Comparison of ENCODE assay signal across 20 cellular contexts in genomic region chr1:222384536-222384935, GRCh38.
DNase-seq lines count a peak whose midpoint lies in the region; ATAC-seq and TF ChIP-seq lines count a peak whose summit lies in the region.
"Had no signal": no experiment of that assay in that cellular context is flagged by ENCODE, and none has a peak within 500 bp of the region (broad histone marks: within the 10 kb centered on the region; RNA-seq: fewer than 3 reads in every experiment).

No MANE protein-coding gene starts in this region.

- no peaks in the 10 kb centered on the region for H3K36me3 ChIP-seq in esophagus muscularis mucosa
- H3K36me3 ChIP-seq in mesenchymal stem cell (ENCODE audit: control insufficient read depth in 1 of 2, insufficient read depth in 2 of 2, low read depth in 1 of 2, low read length in 2 of 2): no peaks in the 10 kb centered on the region
- H3K36me3 ChIP-seq: BLaER1, HAP-1 had no signal

- no peak for TF ChIP-seq EP300 in esophagus muscularis mucosa (IDR thresholded peaks at IDR 0.05)

- TF ChIP-seq CTCF in esophagus muscularis mucosa (IDR thresholded peaks at IDR 0.05): no peak

- H2BK120ac ChIP-seq in mesenchymal stem cell (ENCODE audit: low read depth, low read length): no peak overlapping the region

- H2BK15ac ChIP-seq in mesenchymal stem cell (ENCODE audit: low read depth, poor library complexity, severe bottlenecking): no peak overlapping the region

- H2AK5ac ChIP-seq in mesenchymal stem cell (ENCODE audit: low read length, severe bottlenecking): no peak overlapping the region

- H3K27ac ChIP-seq in esophagus muscularis mucosa (replicated peaks in 1 of 4) (no peak overlapping the region), mesenchymal stem cell (ENCODE audit: low read length, poor library complexity, severe bottlenecking) (no peak overlapping the region)
- H3K27ac ChIP-seq: 22Rv1, BLaER1, C4-2B had no signal

- H3K4me3 ChIP-seq in esophagus muscularis mucosa (no peak overlapping the region), mesenchymal stem cell (ENCODE audit: insufficient read depth in 1 of 2, low read depth in 1 of 2, low read length in 2 of 2) (no peak overlapping the region)
- H3K4me3 ChIP-seq: BLaER1, GM12878, HAP-1 had no signal

- no peak overlapping the region for H3K23ac ChIP-seq in mesenchymal stem cell (ENCODE audit: low read length in 2 of 2)

- no peak overlapping the region for H3K4ac ChIP-seq in mesenchymal stem cell (ENCODE audit: low read depth in 1 of 2, low read length in 2 of 2)

- H3K9me3 ChIP-seq in esophagus muscularis mucosa (no peaks in the 10 kb centered on the region), mesenchymal stem cell (ENCODE audit: control insufficient read depth, low read length) (no peaks in the 10 kb centered on the region)
- H3K9me3 ChIP-seq: Caco-2, HAP-1 had no signal

- TF ChIP-seq POLR2A in esophagus muscularis mucosa (IDR thresholded peaks at IDR 0.05; ENCODE audit: low read depth): no peak

- ATAC-seq in HG03280 (IDR thresholded peaks at IDR 0.05; ENCODE audit: unreplicated experiment): no peak
- ATAC-seq: CD8-positive, alpha-beta T cell; GM12878 had no signal

- no peak overlapping the region for H2AFZ ChIP-seq in mesenchymal stem cell (ENCODE audit: low read depth, low read length)

- no peak overlapping the region for H2BK12ac ChIP-seq in mesenchymal stem cell (ENCODE audit: low read length in 2 of 2)

- intact Hi-C loops in esophagus muscularis mucosa (cut with DNase I): no loop called here

- H4K8ac ChIP-seq in mesenchymal stem cell (ENCODE audit: low read length): no peak overlapping the region

- H3K9ac ChIP-seq in mesenchymal stem cell (ENCODE audit: low read length): peak overlapping the region; percentile 49
- H3K9ac ChIP-seq: BLaER1 had no signal

- H3K27me3 ChIP-seq in esophagus muscularis mucosa (no peaks in the 10 kb centered on the region), mesenchymal stem cell (ENCODE audit: control insufficient read depth in 1 of 2, insufficient read depth in 1 of 2, low read length in 2 of 2) (no peaks in the 10 kb centered on the region)
- H3K27me3 ChIP-seq: BLaER1 had no signal

- no peak overlapping the region for H3K4me2 ChIP-seq in mesenchymal stem cell (ENCODE audit: low read length, poor library complexity, severe bottlenecking)
- H3K4me2 ChIP-seq: BLaER1 had no signal

- DNase-seq in EH (ENCODE audit: low read depth) (peak; percentile 22), esophagus muscularis mucosa (ENCODE audit: extremely low spot score) (peak; percentile 4), mesenchymal stem cell (no peak), HPDE6-E6E7 (ENCODE audit: extremely low spot score) (no peak)
- no peak for DNase-seq in activated T-cell treated with anti-CD3 and anti-CD28 coated beads, Interleukin-2, amount 50 U/mL, for 1 hour
- DNase-seq: Caco-2; CD4-positive, CD25-positive, alpha-beta regulatory T cell; CD8-positive, alpha-beta T cell; DMS153; DND-41; EL; GDM1; GOT3; HFFc6 had no signal

- no peak overlapping the region for H4K91ac ChIP-seq in mesenchymal stem cell (ENCODE audit: low read length)

- no peaks in the 10 kb centered on the region for H3K4me1 ChIP-seq in esophagus muscularis mucosa
- H3K4me1 ChIP-seq in mesenchymal stem cell (ENCODE audit: control insufficient read depth, insufficient read depth, low read depth, low read length): no peaks in the 10 kb centered on the region
- H3K4me1 ChIP-seq: BLaER1, Caco-2, HAP-1 had no signal

- no peak overlapping the region for H3K14ac ChIP-seq in mesenchymal stem cell (ENCODE audit: low read length in 2 of 2)

- H2BK5ac ChIP-seq in mesenchymal stem cell (ENCODE audit: low read depth, low read length, poor library complexity, severe bottlenecking): no peak overlapping the region

- H3K18ac ChIP-seq in mesenchymal stem cell (ENCODE audit: low read depth in 1 of 2, low read length in 2 of 2): no peak overlapping the region

- no peaks in the 10 kb centered on the region for H3K79me1 ChIP-seq in mesenchymal stem cell (replicated peaks; ENCODE audit: low read length, poor library complexity, severe bottlenecking)

Comparison
In these comparisons a context has a peak if more than half of its experiments do, and no peak if none do; other contexts are left out.
1. DNase-seq: peak in EH (single experiment) and esophagus muscularis mucosa (single experiment); none in mesenchymal stem cell (single experiment), HPDE6-E6E7 (single experiment) and activated T-cell treated with anti-CD3 and anti-CD28 coated beads, Interleukin-2, amount 50 U/mL, for 1 hour (single experiment).